ENCODE assay signal across 12 cellular contexts in genomic region chr10:102668312-102669110, GRCh38. TPM values are rescaled to one million over a fixed set of nuclear protein-coding genes. Genes with fewer than 3 reads are reported as not detected.
DNase-seq lines count a peak whose midpoint lies in the region; ATAC-seq, FAIRE-seq and TF ChIP-seq lines count a peak whose summit lies in the region.
"Had no signal": no experiment of that assay in that cellular context is flagged by ENCODE, and none has a peak within 500 bp of the region (broad histone marks: within the 10 kb centered on the region; RNA-seq: fewer than 3 reads in every experiment).

No MANE protein-coding gene starts in this region.

- H3K79me1 ChIP-seq in IMR-90 (ENCODE audit: low read depth in 1 of 2, low read length in 2 of 2) (peaks cover 0 to 8% of the 10 kb centered on the region in 2 experiments; a peak in 2 of 4 replicates), H1 (ENCODE audit: low read depth, low read length) (no peaks in the 10 kb centered on the region)

- 83% methylated on average over 3 of the region's 10 CpGs; no CpG with 5 or more reads in 1 of the 2 experiments for WGBS in IMR-90 (ENCODE audit: extremely low coverage in 2 of 2, insufficient read length in 1 of 2), 2 experiments
- 92% methylated on average over 9 of the region's 10 CpGs; no CpG with 5 or more reads in 1 of the 2 experiments for WGBS in H1 (ENCODE audit: extremely low coverage in 1 of 2, insufficient coverage in 1 of 2, insufficient read length in 1 of 2, insufficient replicate concordance in 2 of 2, low coverage in 1 of 2, low lambda C conversion rate in 2 of 2, missing lambda C conversion rate in 1 of 2), 2 experiments
- WGBS in lower leg skin, 2 donors = 63 to 76% methylated on average over 10 of the region's 10 CpGs

- no peak overlapping the region for H3K18ac ChIP-seq in IMR-90 (ENCODE audit: low read depth, low read length)
- no peak overlapping the region for H3K18ac ChIP-seq in H1 (ENCODE audit: extremely low read depth, low read length)

- H3K79me2 ChIP-seq in H1 (ENCODE audit: control insufficient read depth in 1 of 2, insufficient read depth in 2 of 2, low read length in 2 of 2) = no peaks in the 10 kb centered on the region

- POLR2A ChIA-PET in IMR-90 (lab: Charles Lee; ENCODE audit: unreplicated experiment) (no interaction called here), H1 (lab: Charles Lee; ENCODE audit: partially characterized antibody) (interaction anchor here (0.8 to 3.0 kb wide), 6 partner anchors 8 to 24 kb away, joined by 3 to 22 read pairs (median 5); partner anchors contain the start of gene TRIM8)

- CTCF ChIA-PET in IMR-90 (lab: Yijun Ruan, JAX) = interaction anchor here (0.9 kb wide), 1 partner anchor 10 kb away, joined by 3 read pairs; no protein-coding TSS in a partner anchor
- CTCF ChIA-PET in H1 (lab: Charles Lee; ENCODE audit: partially characterized antibody) = interaction anchor here (0.9 to 13.0 kb wide), 17 partner anchors 10 to 85 kb away, joined by 3 to 145 read pairs (median 10); partner anchors contain the start of gene TRIM8

- H3K9me1 ChIP-seq in IMR-90 (ENCODE audit: insufficient read depth, low read length) = peaks cover 11% of the 10 kb centered on the region

- TF ChIP-seq POLR2A in IMR-90 (IDR thresholded peaks at IDR 0.05; ENCODE audit: low read depth, low read length) = no peak
- TF ChIP-seq POLR2A in H1 (IDR thresholded peaks at IDR 0.05; ENCODE audit: control extremely low read depth in 1 of 2, low read depth in 2 of 2, low read length in 2 of 2) = no peak
- TF ChIP-seq POLR2A in lower leg skin (IDR thresholded peaks at IDR 0.05) = no peak

- H3K27me3 ChIP-seq in IMR-90 (ENCODE audit: control insufficient read depth, insufficient read depth, low read length) = no peaks in the 10 kb centered on the region
- H3K27me3 ChIP-seq in H1 (replicated peaks in 1 of 4; ENCODE audit: control insufficient read depth in 3 of 4, extremely low read depth in 1 of 4, insufficient read depth in 3 of 4, low read length in 3 of 4) = no peaks in the 10 kb centered on the region

- DNase-seq in Ammon's horn (ENCODE audit: low spot score) (peak; percentile 31), IMR-90 (no peak), H1 (ENCODE audit: low read depth in 1 of 2, low spot score in 2 of 2) (no peak), posterior cingulate gyrus (peak in 8 of 10 donors; percentile 21 to 94 (median 70)), glomerular visceral epithelial cell (ENCODE audit: extremely low spot score) (no peak), lower leg skin (ENCODE audit: low spot score in 2 of 2) (no peak)
- DNase-seq in stimulated activated CD4-positive, alpha-beta T cell treated with anti-CD3 and anti-CD28 coated beads, Interleukin-15, amount 100 ng/mL, for 24 hours = no peak
- DNase-seq: GF-D8, hippocampal formation, midbrain, OCI-M1 had no signal

- H3K9ac ChIP-seq in IMR-90 (ENCODE audit: low read depth, low read length) (no peak overlapping the region), H1 (replicated peaks in 1 of 4; ENCODE audit: extremely low read depth in 1 of 4, low read depth in 3 of 4, low read length in 3 of 4) (no peak overlapping the region)

- H2BK5ac ChIP-seq in IMR-90 (ENCODE audit: low read depth, low read length, poor library complexity, severe bottlenecking) (no peak overlapping the region), H1 (ENCODE audit: low read depth, low read length) (no peak overlapping the region)

- H3K27ac ChIP-seq in IMR-90 (ENCODE audit: insufficient read depth, low read length) = no peak overlapping the region
- no peak overlapping the region for H3K27ac ChIP-seq in H1 (ENCODE audit: low read depth, low read length)

- H4K91ac ChIP-seq in IMR-90 (ENCODE audit: insufficient read depth, low read depth, low read length) = peak overlapping the region; percentile 33; the same call in 1 of the 2 replicates
- H4K91ac ChIP-seq in H1 (replicated peaks; ENCODE audit: insufficient read length, low read length) = no peak overlapping the region

- no peak for TF ChIP-seq EP300 in H1 (IDR thresholded peaks at IDR 0.05; ENCODE audit: borderline replicate concordance in 1 of 2, low read depth in 2 of 2, low read length in 2 of 2)

- intact Hi-C loops in IMR-90 (cut with micrococcal nuclease) (no loop called here), posterior cingulate gyrus (cut with DNase I) (no loop called here), lower leg skin (cut with DNase I; ENCODE audit: low total_unique reads) (no loop called here)

- H2BK20ac ChIP-seq in IMR-90 (ENCODE audit: low read depth, low read length) = no peak overlapping the region
- no peak overlapping the region for H2BK20ac ChIP-seq in H1 (ENCODE audit: low read length)

- no peaks in the 10 kb centered on the region for H3K23me2 ChIP-seq in H1 (ENCODE audit: low read depth, low read length)

- no peak overlapping the region for H4K5ac ChIP-seq in IMR-90 (ENCODE audit: low read depth, low read length)
- no peak overlapping the region for H4K5ac ChIP-seq in H1 (ENCODE audit: insufficient read length, low read depth, low read length)

- H3K4ac ChIP-seq in IMR-90 (ENCODE audit: low read depth, low read length) = peak overlapping the region; percentile 48
- H3K4ac ChIP-seq in H1 (replicated peaks; ENCODE audit: insufficient read length, low read depth, low read length) = no peak overlapping the region

- no peaks in the 10 kb centered on the region for H3K36me3 ChIP-seq in IMR-90 (ENCODE audit: control insufficient read depth, insufficient read depth, low read length)
- H3K36me3 ChIP-seq in H1 (ENCODE audit: control insufficient read depth in 2 of 4, insufficient read depth in 4 of 4, low read length in 3 of 4) = no peaks in the 10 kb centered on the region

- H3K56ac ChIP-seq in IMR-90 (ENCODE audit: extremely low read depth, insufficient read depth, low read length) (no peak overlapping the region), H1 (replicated peaks; ENCODE audit: insufficient read length, low read depth, low read length) (no peak overlapping the region)

- no peak for FAIRE-seq in H1 (lab: Jason Lieb, UNC)

- no TSS peak for BruUV-seq in IMR-90 (replicated peaks; lab: Mats Ljungman, UMichigan)

- H2AK9ac ChIP-seq in IMR-90 (replicated peaks; ENCODE audit: low read depth, low read length, poor library complexity) = peak overlapping the region; percentile 79

- H2BK120ac ChIP-seq in IMR-90 (ENCODE audit: low read depth, low read length) (no peak overlapping the region), H1 (replicated peaks; ENCODE audit: low read depth, low read length) (no peak overlapping the region)

- no peak for TF ChIP-seq RAD21 in IMR-90 (IDR thresholded peaks at IDR 0.05; ENCODE audit: low read length)
- no peak for TF ChIP-seq RAD21 in H1 (IDR thresholded peaks at IDR 0.05 in 1 of 2, conservative IDR thresholded peaks at IDR 0.05 in 1 of 2; ENCODE audit: low read depth in 2 of 2, low read length in 2 of 2)

- H2BK15ac ChIP-seq in IMR-90 (ENCODE audit: low read depth, low read length) = no peak overlapping the region
- H2BK15ac ChIP-seq in H1 (ENCODE audit: low read length) = no peak overlapping the region; the same call in 1 of the 2 replicates

- no peak for TF ChIP-seq CTCF in IMR-90 (conservative IDR thresholded peaks at IDR 0.05; ENCODE audit: low read depth, low read length)
- TF ChIP-seq CTCF in H1 (IDR thresholded peaks at IDR 0.05; ENCODE audit: control extremely low read depth in 1 of 3, insufficient read depth in 1 of 3, low read depth in 1 of 3, low read length in 3 of 3) = no peak
- TF ChIP-seq CTCF in lower leg skin (IDR thresholded peaks at IDR 0.05) = no peak

- H3K14ac ChIP-seq in IMR-90 (replicated peaks; ENCODE audit: low read depth, low read length) = no peak overlapping the region
- H3K14ac ChIP-seq in H1 (ENCODE audit: insufficient read length) = no peak overlapping the region

- H3K4me2 ChIP-seq in IMR-90 (ENCODE audit: low read depth, low read length) = no peak overlapping the region
- H3K4me2 ChIP-seq in H1 (ENCODE audit: insufficient read depth in 1 of 2, low read depth in 2 of 2, low read length in 2 of 2) = no peak overlapping the region

- H3K4me1 ChIP-seq in IMR-90 (ENCODE audit: control insufficient read depth, insufficient read depth, low read length) (peaks cover 16% of the 10 kb centered on the region), H1 (replicated peaks in 1 of 4; ENCODE audit: control insufficient read depth in 3 of 4, insufficient read depth in 4 of 4, low read length in 3 of 4) (peaks cover 13 to 25% (median 16%) of the 10 kb centered on the region in 4 experiments)

- no peak overlapping the region; a peak in 1 of 4 replicates for H4K8ac ChIP-seq in IMR-90 (ENCODE audit: low read depth in 2 of 2, low read length in 2 of 2)
- no peak overlapping the region for H4K8ac ChIP-seq in H1 (ENCODE audit: extremely low read depth, insufficient read depth, low read length)

- ATAC-seq in IMR-90 (ENCODE audit: low read depth) = no peak
- no peak for ATAC-seq in GM18909 (IDR thresholded peaks at IDR 0.05; ENCODE audit: poor library complexity, unreplicated experiment)

- H2AFZ ChIP-seq in IMR-90 (replicated peaks; ENCODE audit: low read length, poor library complexity) = no peak overlapping the region
- H2AFZ ChIP-seq in H1 (ENCODE audit: low read length) = no peak overlapping the region

- in situ Hi-C loops in IMR-90 (cut with MboI; ENCODE audit: low sequenced_read_pairs) = no loop called here

- H4K20me1 ChIP-seq in IMR-90 (ENCODE audit: insufficient read depth, low read length) = no peaks in the 10 kb centered on the region
- H4K20me1 ChIP-seq in H1 (replicated peaks in 1 of 2; ENCODE audit: control insufficient read depth in 1 of 2, insufficient read depth in 2 of 2, low read length in 2 of 2) = no peaks in the 10 kb centered on the region

- H2AK5ac ChIP-seq in IMR-90 (ENCODE audit: low read depth, low read length) = 0 out of 2 replicates have a peak overlapping the region, but pooled peaks have one; percentile 49
- H2AK5ac ChIP-seq in H1 (ENCODE audit: low read depth, low read length) = no peak overlapping the region

- H3K4me3 ChIP-seq in IMR-90 (ENCODE audit: insufficient read depth, low read depth, low read length) = no peak overlapping the region
- no peak overlapping the region for H3K4me3 ChIP-seq in H1 (ENCODE audit: extremely low read depth in 1 of 4, insufficient read depth in 2 of 4, low read depth in 3 of 4, low read length in 4 of 4)
- H3K4me3 ChIP-seq in lower leg skin (ENCODE audit: low read depth, poor library complexity, severe bottlenecking) = no peak overlapping the region

- H3K23ac ChIP-seq in IMR-90 (ENCODE audit: low read depth, low read length) (no peak overlapping the region), H1 (ENCODE audit: insufficient read length) (no peak overlapping the region)

- dilution Hi-C loops in IMR-90 (cut with HindIII; ENCODE audit: low sequenced_read_pairs, unreplicated experiment) = no loop called here

- 0 out of 2 replicates have a peak overlapping the region, but pooled peaks have one; percentile 27 for H2BK12ac ChIP-seq in H1 (ENCODE audit: low read depth, low read length)

- H3K9me3 ChIP-seq in IMR-90 (ENCODE audit: control insufficient read depth, insufficient read depth, low read length) (no peaks in the 10 kb centered on the region), H1 (ENCODE audit: insufficient read depth in 2 of 2, low read depth in 1 of 2, low read length in 1 of 2) (no peaks in the 10 kb centered on the region)

RNA-seq across cellular contexts. Expression of gene TRIM8, which starts 24.2 kb away (rescaled TPM):
- total RNA-seq in IMR-90 (2012; rRNA removed) (25.5 and 30.0 TPM in 2 replicates), lower leg skin (100 to 1,000 TPM in 3 of 4 donors, 10 to 100 TPM in 1; 91.7 to 128 (median 106) TPM)
- polyA plus RNA-seq in IMR-90 (2012; rRNA removed) (124 and 126 TPM in 2 replicates), H1 (2011; rRNA removed) (24.9 and 34.6 TPM in 2 replicates)
- polyA plus RNA-seq in IMR-90 (2012; cell fraction: cytosol; rRNA removed) = 102 and 174 TPM in 2 replicates
- polyA plus RNA-seq in IMR-90 (2012; cell fraction: nucleus; rRNA removed; ENCODE audit: low replicate concordance) = 82.9 and 135 TPM in 2 replicates
- 35.4 and 38.8 TPM in 2 replicates for total RNA-seq in H1 (2021; fragmentation: NEBNext Ultra II Directional; extraction: Animal tissue kit (Norgen Biotek cat#: 25700))
- 20.5 TPM for polyA plus RNA-seq in H1 (2011; cell fraction: cytosol; rRNA removed)
- polyA plus RNA-seq in H1 (2011; cell fraction: nucleus; rRNA removed) = 32.2 TPM
- polyA plus RNA-seq in H1 (2012, experiment 1 of 2) = 36.1 to 44.6 TPM (median 40.7 TPM) in 4 replicates
- 42.4 TPM for polyA plus RNA-seq in H1 (2012, experiment 2 of 2)
- 15.8 TPM for polyA plus RNA-seq in H1 (2013, experiment 1 of 2)
- 16.3 TPM for polyA plus RNA-seq in H1 (2013, experiment 2 of 2)
- polyA minus RNA-seq in H1 (2011; rRNA and poly(A)+ RNA removed) = 14.4 and 15.0 TPM in 2 replicates
- 20.2 TPM for polyA minus RNA-seq in H1 (2011; cell fraction: cytosol; rRNA and poly(A)+ RNA removed)
- 21.2 TPM for polyA minus RNA-seq in H1 (2011; cell fraction: nucleus; rRNA and poly(A)+ RNA removed)

RNA-seq across cellular contexts. Expression of gene ARL3, which starts 45.7 kb away (rescaled TPM):
- total RNA-seq in IMR-90 (2012; rRNA removed) (5.0 and 11.7 TPM in 2 replicates), lower leg skin (1 to 10 TPM; 1.6 to 3.8 (median 3.2) TPM)
- polyA plus RNA-seq in IMR-90 (2012; rRNA removed) (12.9 and 14.3 TPM in 2 replicates), H1 (2011; rRNA removed) (5.3 and 8.8 TPM in 2 replicates)
- polyA plus RNA-seq in IMR-90 (2012; cell fraction: cytosol; rRNA removed) = 3.5 and 7.4 TPM in 2 replicates
- 1.1 and 4.1 TPM in 2 replicates for polyA plus RNA-seq in IMR-90 (2012; cell fraction: nucleus; rRNA removed; ENCODE audit: low replicate concordance)
- total RNA-seq in H1 (2021; fragmentation: NEBNext Ultra II Directional; extraction: Animal tissue kit (Norgen Biotek cat#: 25700)) = 15.3 and 16.2 TPM in 2 replicates
- 10.7 TPM for polyA plus RNA-seq in H1 (2011; cell fraction: cytosol; rRNA removed)
- polyA plus RNA-seq in H1 (2011; cell fraction: nucleus; rRNA removed) = 4.1 TPM
- polyA plus RNA-seq in H1 (2012, experiment 1 of 2) = 17.5 to 21.4 TPM (median 19.0 TPM) in 4 replicates
- 10.8 TPM for polyA plus RNA-seq in H1 (2012, experiment 2 of 2)
- polyA plus RNA-seq in H1 (2013, experiment 1 of 2) = 16.6 TPM
- polyA plus RNA-seq in H1 (2013, experiment 2 of 2) = 18.0 TPM
- 4.5 and 5.0 TPM in 2 replicates for polyA minus RNA-seq in H1 (2011; rRNA and poly(A)+ RNA removed)
- 4.0 TPM for polyA minus RNA-seq in H1 (2011; cell fraction: cytosol; rRNA and poly(A)+ RNA removed)
- polyA minus RNA-seq in H1 (2011; cell fraction: nucleus; rRNA and poly(A)+ RNA removed) = 3.0 TPM

RNA-seq across cellular contexts. Expression of gene SFXN2, which starts 45.9 kb away (rescaled TPM):
- total RNA-seq in IMR-90 (2012; rRNA removed) (4.2 and 11.7 TPM in 2 replicates), lower leg skin (1 to 10 TPM in 2 of 4 donors, under 1 TPM in 2; 0.46 to 4.7 (median 1.1) TPM)
- polyA plus RNA-seq in IMR-90 (2012; rRNA removed) (6.9 TPM in 2 replicates), H1 (2011; rRNA removed) (23.5 and 29.3 TPM in 2 replicates)
- polyA plus RNA-seq in IMR-90 (2012; cell fraction: cytosol; rRNA removed) = 4.3 and 7.5 TPM in 2 replicates
- 11.8 and 18.9 TPM in 2 replicates for polyA plus RNA-seq in IMR-90 (2012; cell fraction: nucleus; rRNA removed; ENCODE audit: low replicate concordance)
- total RNA-seq in H1 (2021; fragmentation: NEBNext Ultra II Directional; extraction: Animal tissue kit (Norgen Biotek cat#: 25700)) = 20.5 TPM in 2 replicates
- 23.5 TPM for polyA plus RNA-seq in H1 (2011; cell fraction: cytosol; rRNA removed)
- polyA plus RNA-seq in H1 (2011; cell fraction: nucleus; rRNA removed) = 34.5 TPM
- 18.9 to 21.4 TPM (median 20.7 TPM) in 4 replicates for polyA plus RNA-seq in H1 (2012, experiment 1 of 2)
- 20.1 TPM for polyA plus RNA-seq in H1 (2012, experiment 2 of 2)
- polyA plus RNA-seq in H1 (2013, experiment 1 of 2) = 10.6 TPM
- 9.8 TPM for polyA plus RNA-seq in H1 (2013, experiment 2 of 2)
- polyA minus RNA-seq in H1 (2011; rRNA and poly(A)+ RNA removed) = 58.2 and 63.8 TPM in 2 replicates
- 17.2 TPM for polyA minus RNA-seq in H1 (2011; cell fraction: cytosol; rRNA and poly(A)+ RNA removed)
- 50.5 TPM for polyA minus RNA-seq in H1 (2011; cell fraction: nucleus; rRNA and poly(A)+ RNA removed)

Comparison
In these comparisons a context has a peak if more than half of its experiments do, and no peak if none do; other contexts are left out.
1. DNase-seq: peak in Ammon's horn (single experiment) and posterior cingulate gyrus (8 of 10); none in IMR-90 (single experiment), H1 (0 of 2), stimulated activated CD4-positive, alpha-beta T cell treated with anti-CD3 and anti-CD28 coated beads, Interleukin-15, amount 100 ng/mL, for 24 hours (single experiment), glomerular visceral epithelial cell (single experiment) and lower leg skin (0 of 2).